ENCODE assay signal across 1 cellular context in genomic region chr5:96331681-96332361, GRCh38.
TF ChIP-seq lines count a peak whose summit lies in the region.

No MANE protein-coding gene starts in this region.

TF ChIP-seq in A549, 52 proteins besides CTCF, POLR2A, EP300 and RAD21 (continued from another document):
- TF ChIP-seq RARB (CRISPR knock-in tag; IDR thresholded peaks at IDR 0.05) (no peak), NR3C1 (IDR thresholded peaks at IDR 0.05) (no peak), JUNB (IDR thresholded peaks at IDR 0.05) (no peak), CBX8 (IDR thresholded peaks at IDR 0.05) (no peak), JUN (IDR thresholded peaks at IDR 0.05) (no peak), ZNF302 (CRISPR knock-in tag; IDR thresholded peaks at IDR 0.05) (no peak), SREBF2 (IDR thresholded peaks at IDR 0.05) (no peak), ELK1 (IDR thresholded peaks at IDR 0.05; ENCODE audit: low read depth, low read length) (no peak)
